Comparison of ENCODE assay signal across 24 cellular contexts in the genomic region with DNA sequence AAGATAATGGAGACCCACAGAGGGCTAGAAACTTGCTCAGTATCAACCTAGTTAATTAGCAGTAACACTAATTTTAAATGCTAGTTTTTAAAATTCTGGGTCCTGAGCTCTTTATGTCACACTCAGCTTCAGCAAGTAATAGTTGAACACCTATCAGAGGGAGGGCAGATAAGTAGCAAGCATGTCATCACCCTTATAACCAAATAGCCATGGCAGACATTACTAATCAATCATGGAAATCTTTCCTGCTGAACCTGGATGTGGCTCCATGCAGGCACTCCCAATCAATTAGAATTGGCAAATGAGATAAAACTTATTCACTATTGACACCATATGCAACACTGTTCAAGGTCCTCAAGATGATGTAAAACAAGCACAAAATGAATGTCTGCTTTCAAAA.
"Had no signal": no experiment of that assay in that cellular context is flagged by ENCODE, and none has a peak within 500 bp of the region (broad histone marks: within the 10 kb centered on the region; RNA-seq: fewer than 3 reads in every experiment).

No MANE protein-coding gene starts in this region.

- FAIRE-seq: colon, endothelial cell of umbilical vein, frontal cortex, kidney had no signal

- ATAC-seq: foreskin keratinocyte; gastroesophageal sphincter; heart left ventricle; left lung; left ventricle myocardium superior; lower lobe of right lung; naive thymus-derived CD4-positive, alpha-beta T cell had no signal

- H3K27me3 ChIP-seq: foreskin keratinocyte had no signal

- H3K4me1 ChIP-seq: esophagus muscularis mucosa, foreskin keratinocyte, gastroesophageal sphincter, heart left ventricle, left lung, lower lobe of right lung had no signal

- H3K9me3 ChIP-seq: esophagus muscularis mucosa, gastroesophageal sphincter, heart left ventricle, left lung, lower lobe of right lung had no signal

- DNase-seq: dermis blood vessel endothelial cell; dorsolateral prefrontal cortex; effector CD4-positive, alpha-beta T cell; effector memory CD4-positive, alpha-beta T cell; foreskin keratinocyte; heart left ventricle; hypothalamus; immature natural killer cell; islet precursor cell; kidney; kidney glomerular epithelial cell; left lung; left ventricle myocardium superior; lower lobe of right lung; mesenchymal stem cell; midbrain; naive thymus-derived CD4-positive, alpha-beta T cell had no signal

- H3K79me2 ChIP-seq: hepatocyte had no signal

- H3K4me3 ChIP-seq: coronary artery, dorsolateral prefrontal cortex, esophagus muscularis mucosa, gastroesophageal sphincter, heart left ventricle, hepatocyte, left lung, lower lobe of right lung had no signal

- H3K4me2 ChIP-seq: hepatocyte had no signal

- H3K36me3 ChIP-seq: gastroesophageal sphincter, left lung, lower lobe of right lung had no signal

- H2AFZ ChIP-seq: hepatocyte had no signal

- H3K27ac ChIP-seq: coronary artery, dorsolateral prefrontal cortex, esophagus muscularis mucosa, foreskin keratinocyte, gastroesophageal sphincter, heart left ventricle, hepatocyte, left lung, lower lobe of right lung had no signal
